1 cellular context compared by ENCODE assay signal in the genomic region with DNA sequence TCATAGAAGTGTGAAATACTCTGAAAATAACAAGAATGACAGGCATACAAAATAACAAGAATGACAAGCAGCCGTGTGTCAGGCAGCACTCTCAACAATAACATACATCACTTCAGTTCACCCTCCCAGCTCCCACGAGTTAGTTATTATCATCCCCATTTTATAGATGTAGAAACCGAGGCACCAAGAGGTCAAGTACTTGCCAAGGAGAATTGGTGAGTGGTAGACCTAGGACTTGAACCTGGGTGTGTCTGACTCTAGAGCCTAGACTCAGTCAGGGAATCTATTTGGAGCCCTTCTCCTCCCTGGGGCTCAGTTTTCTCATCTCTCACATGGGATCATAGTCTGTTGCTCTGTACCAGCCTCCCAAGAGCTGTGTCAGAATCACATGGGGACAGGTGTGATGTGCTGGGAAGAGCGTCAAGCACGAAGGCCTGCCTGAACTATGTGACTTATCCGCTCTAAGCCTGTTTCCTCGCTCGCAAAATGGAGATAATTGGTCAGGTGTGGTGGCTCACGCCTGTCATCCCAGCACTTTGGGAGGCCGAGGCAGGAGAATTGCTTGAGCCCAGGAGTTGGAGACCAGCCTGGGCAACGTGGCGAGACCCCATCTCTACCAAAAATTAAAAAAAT.
TF ChIP-seq lines count a peak whose summit lies in the region.

No MANE protein-coding gene starts in this region.

TF ChIP-seq in HepG2, 621 proteins besides CTCF, POLR2A, EP300 and RAD21:
- TF ChIP-seq MEF2D (CRISPR knock-in tag; IDR thresholded peaks at IDR 0.05) (no peak), ZNF629 (CRISPR knock-in tag; conservative IDR thresholded peaks at IDR 0.05) (0 out of 2 replicates have a peak, but pooled peaks have one; percentile 25)
